In the genomic region with DNA sequence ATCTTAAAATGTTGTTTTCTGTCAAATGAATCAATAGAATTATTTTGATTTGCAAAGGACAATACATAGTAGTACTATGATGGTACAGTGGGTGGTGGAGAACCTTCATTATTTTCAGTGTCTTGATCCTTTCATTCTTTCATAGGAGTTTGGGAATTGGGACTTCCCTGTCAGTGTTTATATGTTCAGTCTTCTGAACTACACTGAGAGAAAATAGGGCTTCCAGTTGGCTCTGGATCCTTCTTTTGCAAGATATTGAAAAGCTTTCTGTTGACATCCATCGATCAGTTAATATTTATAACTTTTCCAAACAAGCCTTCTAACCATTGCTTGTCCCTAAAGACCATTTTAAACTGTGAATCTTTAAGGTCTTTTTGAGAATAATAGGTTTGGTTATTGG, we compare ENCODE assay signal across 25 cellular contexts.
"Had no signal": no experiment of that assay in that cellular context is flagged by ENCODE, and none has a peak within 500 bp of the region (broad histone marks: within the 10 kb centered on the region; RNA-seq: fewer than 3 reads in every experiment).

No MANE protein-coding gene starts in this region.

- ATAC-seq: effector memory CD8-positive, alpha-beta T cell; esophagus mucosa; gastrocnemius medialis; gastroesophageal sphincter had no signal

- FAIRE-seq: colon, endothelial cell of umbilical vein, frontal cortex had no signal

- DNase-seq: colonic mucosa; cortex of kidney; dorsolateral prefrontal cortex; effector CD4-positive, alpha-beta T cell; effector CD8-positive, alpha-beta T cell; effector memory CD4-positive, alpha-beta T cell; effector memory CD8-positive, alpha-beta T cell; endodermal cell; erythroblast; esophagus squamous epithelium; foreskin melanocyte; gastrocnemius medialis; glutamatergic neuron; head of caudate nucleus; heart left ventricle; heart right ventricle had no signal

- H3K27ac ChIP-seq: colonic mucosa, coronary artery, dorsolateral prefrontal cortex, epithelial cell of prostate, esophagus muscularis mucosa, esophagus squamous epithelium, foreskin keratinocyte, gastrocnemius medialis, gastroesophageal sphincter, heart left ventricle, heart right ventricle had no signal

- H3K9me3 ChIP-seq: colonic mucosa, esophagus muscularis mucosa, esophagus squamous epithelium, gastrocnemius medialis, gastroesophageal sphincter, heart left ventricle, heart right ventricle had no signal

- H3K4me3 ChIP-seq: colonic mucosa, coronary artery, dorsolateral prefrontal cortex, esophagus muscularis mucosa, esophagus squamous epithelium, gastrocnemius medialis, gastroesophageal sphincter, heart left ventricle, heart right ventricle had no signal

- H3K4me1 ChIP-seq: colonic mucosa, esophagus muscularis mucosa, esophagus squamous epithelium, foreskin keratinocyte, gastrocnemius medialis, gastroesophageal sphincter had no signal

- H3K27me3 ChIP-seq: colonic mucosa, dorsolateral prefrontal cortex, esophagus muscularis mucosa, esophagus squamous epithelium, foreskin keratinocyte, gastrocnemius medialis, gastroesophageal sphincter, heart left ventricle, heart right ventricle had no signal

- H3K36me3 ChIP-seq: colonic mucosa, esophagus muscularis mucosa, esophagus squamous epithelium, gastrocnemius medialis, gastroesophageal sphincter, heart left ventricle, heart right ventricle had no signal
